Comparison of ENCODE assay signal across 8 cellular contexts in the genomic region with DNA sequence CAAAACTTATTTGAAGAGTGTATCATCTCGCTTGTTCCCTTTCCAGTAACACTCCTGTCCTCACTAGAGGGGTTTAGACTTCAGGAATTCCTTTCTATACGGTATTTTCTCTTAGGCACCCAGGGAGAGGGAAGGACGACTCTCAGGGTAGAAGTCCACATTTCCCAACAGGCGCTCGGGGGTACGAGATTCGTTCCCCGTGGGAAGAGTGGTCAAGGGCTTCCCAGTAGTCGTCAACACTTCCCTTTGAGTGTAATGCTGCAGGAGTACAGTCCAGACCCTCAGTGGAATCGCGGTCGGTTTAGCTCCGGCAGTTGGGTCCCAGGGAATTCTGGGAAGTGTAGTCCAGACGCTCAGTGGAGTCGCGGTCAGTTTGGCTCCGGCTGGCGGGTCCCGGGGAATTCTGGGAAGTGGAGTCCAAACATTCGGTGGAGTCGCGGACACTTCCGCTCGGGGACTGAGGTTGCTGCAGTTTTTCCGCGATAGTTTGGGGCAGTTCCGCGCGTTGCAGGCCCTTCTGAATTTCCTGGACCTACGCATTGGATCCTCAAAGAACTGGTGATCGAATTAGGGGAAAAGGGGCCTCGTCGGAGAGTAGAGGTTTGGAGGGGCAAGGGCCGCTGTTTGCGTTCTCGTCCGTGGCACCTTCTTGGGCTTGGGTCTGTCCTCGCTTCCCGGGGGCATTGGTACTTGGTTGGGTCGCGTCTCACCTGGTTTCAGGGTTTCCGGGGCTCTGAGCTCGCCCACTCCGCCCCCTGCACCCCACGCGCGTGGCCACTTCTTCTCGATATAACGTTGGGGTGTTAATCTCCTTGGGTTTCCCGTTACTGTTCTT. TPM values are rescaled to one million over a fixed set of nuclear protein-coding genes. Genes with fewer than 3 reads are reported as not detected.
DNase-seq lines count a peak whose midpoint lies in the region; ATAC-seq lines count a peak whose summit lies in the region.

ZNF224 (plus strand) TSS at position 431 of the 835 bp plus-strand sequence. CDS start 3,513 bp downstream, outside the sequence.

- H3K27me3 ChIP-seq in naive thymus-derived CD4-positive, alpha-beta T cell (ENCODE audit: control insufficient read depth in 2 of 2, insufficient read depth in 2 of 2, low read length in 2 of 2), result no peaks in the 10 kb centered on the region

- no peaks in the 10 kb centered on the region for H3K9me3 ChIP-seq in KOPT-K1 (ENCODE audit: insufficient read depth, low read length, poor library complexity, severe bottlenecking)
- H3K9me3 ChIP-seq in naive thymus-derived CD4-positive, alpha-beta T cell (ENCODE audit: control insufficient read depth in 2 of 3, low read length in 3 of 3), result no peaks in the 10 kb centered on the region

- H3K36me3 Mint-ChIP-seq in naive thymus-derived CD4-positive, alpha-beta T cell, result peaks cover 7 to 34% (median 32%) of the 10 kb centered on the region in 5 donors
- peaks cover 33% of the 10 kb centered on the region for H3K36me3 Mint-ChIP-seq in stimulated activated memory B cell treated with anti-CD40 and anti-IgM and Interleukin-4, amounts not matched to agents 10 μg/mL and 1 μg/mL and 100 μg/mL, for 72 hours

- H3K9me3 Mint-ChIP-seq in naive thymus-derived CD4-positive, alpha-beta T cell, result peaks cover 0 to 18% (median 2%) of the 10 kb centered on the region in 11 donors
- H3K9me3 Mint-ChIP-seq in stimulated activated memory B cell treated with anti-CD40 and anti-IgM and Interleukin-4, amounts not matched to agents 10 μg/mL and 1 μg/mL and 100 μg/mL, for 72 hours, result peaks cover 2% of the 10 kb centered on the region

- intact Hi-C loops in naive thymus-derived CD4-positive, alpha-beta T cell (cut with micrococcal nuclease), result loop anchor here (1.0 to 10.0 kb wide), 15 partner anchors 19 to 407 kb away; partner anchors contain the start of genes ZNF155 (in 2 of the 2), ZNF222 (in 2 of the 2), ZNF225 (in 2 of the 2) and ZNF226 (in 2 of the 2)

- ATAC-seq in GM21737 (IDR thresholded peaks at IDR 0.05; ENCODE audit: unreplicated experiment), result peak; percentile 89
- ATAC-seq in naive thymus-derived CD4-positive, alpha-beta T cell, result peak; percentile 94
- peak; percentile 96 for ATAC-seq in stimulated activated memory B cell treated with anti-CD40 and anti-IgM and Interleukin-4, amounts not matched to agents 10 μg/mL and 1 μg/mL and 100 μg/mL, for 72 hours

- H3K4me1 ChIP-seq in naive thymus-derived CD4-positive, alpha-beta T cell (ENCODE audit: control insufficient read depth in 2 of 2, insufficient read depth in 2 of 2, low read length in 2 of 2), result peaks cover 10 to 13% of the 10 kb centered on the region in 2 donors

- POLR2A ChIA-PET in naive thymus-derived CD4-positive, alpha-beta T cell (lab: Charles Lee), result interaction anchor here (0.9 to 1.3 kb wide), 4 partner anchors 17 to 113 kb away, joined by 3 to 7 read pairs (median 3); no protein-coding TSS in a partner anchor

- H3K27me3 Mint-ChIP-seq in naive thymus-derived CD4-positive, alpha-beta T cell, result no peaks in the 10 kb centered on the region
- H3K27me3 Mint-ChIP-seq in stimulated activated memory B cell treated with anti-CD40 and anti-IgM and Interleukin-4, amounts not matched to agents 10 μg/mL and 1 μg/mL and 100 μg/mL, for 72 hours, result no peaks in the 10 kb centered on the region

- CTCF ChIA-PET in naive thymus-derived CD4-positive, alpha-beta T cell (lab: Charles Lee), result interaction anchor here (1.4 kb wide), 1 partner anchor 21 kb away, joined by 8 read pairs; no protein-coding TSS in a partner anchor

- peaks cover 27% of the 10 kb centered on the region for H3K36me3 ChIP-seq in KOPT-K1 (ENCODE audit: insufficient read depth, low read length)
- peaks cover 4 to 33% (median 16%) of the 10 kb centered on the region in 3 experiments for H3K36me3 ChIP-seq in naive thymus-derived CD4-positive, alpha-beta T cell (ENCODE audit: control insufficient read depth in 2 of 3, insufficient read depth in 3 of 3, low read length in 3 of 3)

- H3K27ac Mint-ChIP-seq in naive thymus-derived CD4-positive, alpha-beta T cell, result peak within 1 kb of the TSS; percentile 58 to 96 (median 87)
- H3K27ac Mint-ChIP-seq in stimulated activated memory B cell treated with anti-CD40 and anti-IgM and Interleukin-4, amounts not matched to agents 10 μg/mL and 1 μg/mL and 100 μg/mL, for 72 hours, result peak within 1 kb of the TSS; percentile 89

- H3K4me1 Mint-ChIP-seq in naive thymus-derived CD4-positive, alpha-beta T cell, result peaks cover 16 to 33% (median 25%) of the 10 kb centered on the region in 7 donors
- peaks cover 13% of the 10 kb centered on the region for H3K4me1 Mint-ChIP-seq in stimulated activated memory B cell treated with anti-CD40 and anti-IgM and Interleukin-4, amounts not matched to agents 10 μg/mL and 1 μg/mL and 100 μg/mL, for 72 hours

- peak within 1 kb of the TSS; percentile 82 to 99 (median 91) for H3K4me3 Mint-ChIP-seq in naive thymus-derived CD4-positive, alpha-beta T cell
- peak within 1 kb of the TSS; percentile 98 for H3K4me3 Mint-ChIP-seq in stimulated activated memory B cell treated with anti-CD40 and anti-IgM and Interleukin-4, amounts not matched to agents 10 μg/mL and 1 μg/mL and 100 μg/mL, for 72 hours

- H3K27ac ChIP-seq in KOPT-K1 (ENCODE audit: low read depth, low read length, poor library complexity, severe bottlenecking), result peak within 1 kb of the TSS; percentile 69
- peak within 1 kb of the TSS; percentile 72 for H3K27ac ChIP-seq in naive thymus-derived CD4-positive, alpha-beta T cell (ENCODE audit: low read depth, low read length)

- H3K4me3 ChIP-seq in naive thymus-derived CD4-positive, alpha-beta T cell (ENCODE audit: low read length), result peak within 1 kb of the TSS; percentile 84

- DNase-seq in DMS 273 (lab: John Stamatoyannopoulos, UW; ENCODE audit: unreplicated experiment) (peak; percentile 96), RKO (ENCODE audit: low spot score) (peak; percentile 95), activated T-helper 1 cell treated with Interleukin-2 at 50 U/mL for 16 hours (ENCODE audit: low read depth) (peak; percentile 70), fibroblast of gingiva (ENCODE audit: low read depth) (peak; percentile 87)
- DNase-seq in naive thymus-derived CD4-positive, alpha-beta T cell, result peak; percentile 43 to 79 (median 71)

RNA-seq across cellular contexts. Expression of gene ZNF224, which starts in this region (rescaled TPM):
- 10 to 100 TPM; 35.0 to 82.0 (median 44.2) TPM for total RNA-seq in naive thymus-derived CD4-positive, alpha-beta T cell
- 10 to 100 TPM; 11.1 to 17.1 TPM for polyA plus RNA-seq in naive thymus-derived CD4-positive, alpha-beta T cell

Comparison
In these comparisons a context has a peak if more than half of its experiments do, and no peak if none do; other contexts are left out.
1. Peak in every context shown above with its lines: DNase-seq, ATAC-seq, H3K4me3 ChIP-seq and H3K27ac ChIP-seq.